Comparison of ENCODE assay signal across 12 cellular contexts in the genomic region with DNA sequence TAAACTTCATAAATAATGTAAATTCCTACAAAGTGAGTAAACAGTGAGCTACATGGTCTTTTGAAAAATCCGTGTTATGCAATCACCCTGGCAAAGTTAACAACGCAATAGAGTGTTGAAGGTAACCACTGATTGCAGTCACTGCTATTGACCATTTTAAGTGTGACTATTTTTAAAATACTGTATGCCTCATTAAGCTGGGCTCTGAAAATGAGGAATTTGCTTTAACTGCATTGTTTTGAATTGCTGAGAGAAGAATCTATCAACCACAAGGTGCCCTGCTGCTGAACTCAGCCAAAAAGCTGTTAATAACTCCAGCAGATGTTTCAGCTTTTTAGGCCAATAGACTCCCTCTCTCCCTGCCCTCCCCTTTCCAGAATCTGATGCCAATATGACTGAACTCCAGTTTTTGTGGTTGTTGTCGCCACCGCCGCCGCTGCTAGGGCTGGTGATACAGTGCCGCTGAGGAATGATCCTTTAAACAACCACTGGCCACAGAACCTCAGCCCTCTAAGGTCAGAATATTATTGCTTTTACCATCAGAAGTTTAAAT. TPM values are rescaled to one million over a fixed set of nuclear protein-coding genes. Genes with fewer than 3 reads are reported as not detected.
DNase-seq lines count a peak whose midpoint lies in the region; ATAC-seq and TF ChIP-seq lines count a peak whose summit lies in the region.
"Had no signal": no experiment of that assay in that cellular context is flagged by ENCODE, and none has a peak within 500 bp of the region (broad histone marks: within the 10 kb centered on the region; RNA-seq: fewer than 3 reads in every experiment).

No MANE protein-coding gene starts in this region.

- H3K9me3 ChIP-seq in SJCRH30 (replicated peaks): no peaks in the 10 kb centered on the region
- no peaks in the 10 kb centered on the region for H3K9me3 ChIP-seq in heart right ventricle

- DNase-seq in HFF-Myc (ENCODE audit: extremely low read depth, low read depth) (peak; percentile 63), SJCRH30 (peak; percentile 50 to 74), heart right ventricle (peak in 1 of 2 donors; percentile 21), skeletal muscle cell (ENCODE audit: low read depth) (peak; percentile 31), T1000 (lab: John Stamatoyannopoulos, UW) (no peak), NCI-H1930 (lab: John Stamatoyannopoulos, UW) (no peak)
- no peak for DNase-seq in activated naive CD4-positive, alpha-beta T cell treated with anti-CD3 and anti-CD28 coated beads, Interleukin-2, amount 50 U/mL, for 16 hours
- DNase-seq: activated CD4-positive, alpha-beta T cell treated with anti-CD3 and anti-CD28 coated beads, Interleukin-2, amount 10 ng/mL, durations not matched to agents 24 days and 14 days; NCI-H345; substantia nigra had no signal

- H3K36me3 ChIP-seq in SJCRH30: no peaks in the 10 kb centered on the region
- no peaks in the 10 kb centered on the region for H3K36me3 ChIP-seq in heart right ventricle

- H3K4me3 ChIP-seq in HFF-Myc (replicated peaks; ENCODE audit: low read depth, low read length) (no peak overlapping the region), SJCRH30 (no peak overlapping the region), heart right ventricle (no peak overlapping the region), skeletal muscle cell (ENCODE audit: low read depth, low read length) (no peak overlapping the region)
- H3K4me3 ChIP-seq: smooth muscle cell had no signal

- H3K27ac ChIP-seq in SJCRH30: no peak overlapping the region
- no peak overlapping the region for H3K27ac ChIP-seq in heart right ventricle

- ATAC-seq in heart right ventricle (peak; percentile 29 to 84 (median 56)), GM19351 (IDR thresholded peaks at IDR 0.05; ENCODE audit: unreplicated experiment) (no peak)

- 31 to 37% methylated on average over 7 of the region's 7 CpGs for WGBS in heart right ventricle, 2 donors

- no peak for TF ChIP-seq CTCF in HFF-Myc (IDR thresholded peaks at IDR 0.05; ENCODE audit: low read depth, low read length, missing control alignments)
- no peak for TF ChIP-seq CTCF in heart right ventricle (IDR thresholded peaks at IDR 0.05)

- H3K4me1 ChIP-seq in SJCRH30: peaks cover 11% of the 10 kb centered on the region
- peaks cover 0 to 21% (median 14%) of the 10 kb centered on the region in 9 donors for H3K4me1 ChIP-seq in heart right ventricle

- intact Hi-C loops in heart right ventricle (cut with DNase I): no loop called here

- no peaks in the 10 kb centered on the region for H3K27me3 ChIP-seq in SJCRH30
- H3K27me3 ChIP-seq in heart right ventricle: no peaks in the 10 kb centered on the region

RNA-seq across cellular contexts. Expression of a gene that starts 35.3 kb away (rescaled TPM):
- total RNA-seq in SJCRH30 (2014; rRNA removed; shearing (Covaris generic)): 45.1 and 64.7 TPM in 2 replicates
- total RNA-seq in heart right ventricle: 100 to 1,000 TPM in 6 of 10 donors, 10 to 100 TPM in 4; 76.1 to 140 (median 114) TPM
- 10 to 100 TPM; 26.5 to 33.1 TPM for polyA plus RNA-seq in heart right ventricle

Comparison
In these comparisons a context has a peak if more than half of its experiments do, and no peak if none do; other contexts are left out.
1. DNase-seq: peak in HFF-Myc (single experiment), SJCRH30 (2 of 2) and skeletal muscle cell (single experiment); none in T1000 (single experiment), NCI-H1930 (0 of 2) and activated naive CD4-positive, alpha-beta T cell treated with anti-CD3 and anti-CD28 coated beads, Interleukin-2, amount 50 U/mL, for 16 hours (single experiment).